2 cellular contexts compared by ENCODE assay signal in genomic region chr11:2138075-2138435, GRCh38.
TF ChIP-seq lines count a peak whose summit lies in the region.

No MANE protein-coding gene starts in this region.

TF ChIP-seq in IMR-90, 13 proteins besides CTCF, POLR2A, EP300 and RAD21:
- TF ChIP-seq CEBPB (IDR thresholded peaks at IDR 0.05; ENCODE audit: low read depth, low read length) (no peak), MAZ (IDR thresholded peaks at IDR 0.05; ENCODE audit: borderline replicate concordance, low read depth, low read length) (no peak), SMC3 (IDR thresholded peaks at IDR 0.05; ENCODE audit: low read depth, low read length) (no peak), MAFK (IDR thresholded peaks at IDR 0.05; ENCODE audit: low read depth, low read length) (no peak), MXI1 (IDR thresholded peaks at IDR 0.05; ENCODE audit: borderline replicate concordance, low read depth, low read length) (no peak), FOS (IDR thresholded peaks at IDR 0.05; ENCODE audit: low read depth, low read length) (no peak), ELK1 (IDR thresholded peaks at IDR 0.05; ENCODE audit: borderline replicate concordance, low read depth, low read length) (no peak), CHD1 (IDR thresholded peaks at IDR 0.05; ENCODE audit: low read depth, low read length) (no peak), RCOR1 (IDR thresholded peaks at IDR 0.05; ENCODE audit: insufficient replicate concordance, low read length) (no peak), NFE2L2 (IDR thresholded peaks at IDR 0.05; ENCODE audit: low read depth, low read length) (no peak)

TF ChIP-seq in GM12878, 131 proteins besides CTCF, POLR2A, EP300 and RAD21:
- TF ChIP-seq SKIL (IDR thresholded peaks at IDR 0.05; ENCODE audit: low read depth, poor library complexity, severe bottlenecking) (no peak), SUZ12 (IDR thresholded peaks at IDR 0.05; ENCODE audit: unreplicated experiment) (peak; percentile 57)
